Comparison of ENCODE assay signal across 1 cellular context in genomic region chr7:143287935-143288826, GRCh38.
TF ChIP-seq lines count a peak whose summit lies in the region.

Gene CASP2 (plus strand): TSS chr7:143288351. CDS start chr7:143288456, 105 bp downstream.

TF ChIP-seq in HepG2, 621 proteins besides CTCF, POLR2A, EP300 and RAD21 (continued from another document and continues in another):
- TF ChIP-seq IRX3 (CRISPR knock-in tag; IDR thresholded peaks at IDR 0.05; ENCODE audit: borderline replicate concordance, low read depth) (0 out of 2 replicates have a peak, but pooled peaks have one; percentile 11), TEAD3 (CRISPR knock-in tag; optimal IDR thresholded peaks at IDR 0.05; ENCODE audit: borderline replicate concordance) (no peak), BCL6 (CRISPR knock-in tag; IDR thresholded peaks at IDR 0.05) (0 out of 2 replicates have a peak, but pooled peaks have one; percentile 12), NCOR1 (IDR thresholded peaks at IDR 0.05; ENCODE audit: borderline replicate concordance, low read length) (peak; percentile 19; the same call in 1 of the 2 replicates), FOXA3 (CRISPR knock-in tag; IDR thresholded peaks at IDR 0.05) (peak; percentile 22; the same call in 1 of the 2 replicates), ZIK1 (CRISPR knock-in tag; IDR thresholded peaks at IDR 0.05; ENCODE audit: borderline replicate concordance, low read depth) (0 out of 2 replicates have a peak, but pooled peaks have one; percentile 51), ZFP36L1 (CRISPR knock-in tag; IDR thresholded peaks at IDR 0.05) (no peak), ZNF816 (CRISPR knock-in tag; IDR thresholded peaks at IDR 0.05; ENCODE audit: borderline replicate concordance) (no peak), DZIP1 (CRISPR knock-in tag; IDR thresholded peaks at IDR 0.05) (no peak), LCORL (IDR thresholded peaks at IDR 0.05) (no peak), LCORL (CRISPR knock-in tag; IDR thresholded peaks at IDR 0.05) (no peak), POLR2G (IDR thresholded peaks at IDR 0.05; ENCODE audit: low read depth, low read length) (peak; percentile 85), KDM3A (CRISPR knock-in tag; IDR thresholded peaks at IDR 0.05; ENCODE audit: low read depth) (no peak), ZNF180 (CRISPR knock-in tag; IDR thresholded peaks at IDR 0.05; ENCODE audit: borderline replicate concordance, low read depth) (no peak), THAP9 (CRISPR knock-in tag; IDR thresholded peaks at IDR 0.05; ENCODE audit: borderline replicate concordance) (peak; percentile 54; the same call in 1 of the 2 replicates), DNMT1 (CRISPR knock-in tag; IDR thresholded peaks at IDR 0.05) (0 out of 2 replicates have a peak, but pooled peaks have one; percentile 13), ZNF570 (CRISPR knock-in tag; IDR thresholded peaks at IDR 0.05; ENCODE audit: borderline replicate concordance) (no peak), ZNF597 (CRISPR knock-in tag; IDR thresholded peaks at IDR 0.05) (no peak), ZNF546 (CRISPR knock-in tag; conservative IDR thresholded peaks at IDR 0.05) (no peak; the same call in 1 of the 2 replicates), MED1 (CRISPR knock-in tag; IDR thresholded peaks at IDR 0.05) (peak; percentile 12; the same call in 1 of the 2 replicates), ZNF160 (CRISPR knock-in tag; IDR thresholded peaks at IDR 0.05) (no peak), CENPT (CRISPR knock-in tag; IDR thresholded peaks at IDR 0.05; ENCODE audit: low read depth) (no peak), ONECUT2 (CRISPR knock-in tag; IDR thresholded peaks at IDR 0.05) (no peak), MYPOP (CRISPR knock-in tag; IDR thresholded peaks at IDR 0.05) (peak; percentile 40; the same call in 1 of the 2 replicates), SSRP1 (CRISPR knock-in tag; IDR thresholded peaks at IDR 0.05) (no peak), ZNF34 (CRISPR knock-in tag; IDR thresholded peaks at IDR 0.05; ENCODE audit: borderline replicate concordance) (no peak), FOXK2 (IDR thresholded peaks at IDR 0.05) (no peak), FOXK1 (CRISPR knock-in tag; IDR thresholded peaks at IDR 0.05; ENCODE audit: borderline replicate concordance, low read depth) (no peak; the same call in 1 of the 2 replicates), ZNF780A (CRISPR knock-in tag; IDR thresholded peaks at IDR 0.05) (peak; percentile 67; the same call in 1 of the 2 replicates), ZNF317 (CRISPR knock-in tag; IDR thresholded peaks at IDR 0.05) (peak; percentile 80), ZNF746 (CRISPR knock-in tag; IDR thresholded peaks at IDR 0.05) (peak; percentile 86), WIZ (CRISPR knock-in tag; IDR thresholded peaks at IDR 0.05) (no peak), CHD4 (IDR thresholded peaks at IDR 0.05; ENCODE audit: borderline replicate concordance, low read length) (no peak), ZNF510 (CRISPR knock-in tag; IDR thresholded peaks at IDR 0.05; ENCODE audit: low read depth) (no peak; the same call in 1 of the 2 replicates), ARHGAP35 (CRISPR knock-in tag; IDR thresholded peaks at IDR 0.05; ENCODE audit: borderline replicate concordance) (no peak), KDM5B (CRISPR knock-in tag; IDR thresholded peaks at IDR 0.05; ENCODE audit: borderline replicate concordance) (peak; percentile 88), NFE2L1 (CRISPR knock-in tag; IDR thresholded peaks at IDR 0.05; ENCODE audit: borderline replicate concordance) (0 out of 2 replicates have a peak, but pooled peaks have one; percentile 52), ZBTB42 (CRISPR knock-in tag; IDR thresholded peaks at IDR 0.05) (no peak), ZNF776 (CRISPR knock-in tag; IDR thresholded peaks at IDR 0.05) (peak; percentile 87; the same call in 1 of the 2 replicates)
- TF ChIP-seq, protein P1, sequence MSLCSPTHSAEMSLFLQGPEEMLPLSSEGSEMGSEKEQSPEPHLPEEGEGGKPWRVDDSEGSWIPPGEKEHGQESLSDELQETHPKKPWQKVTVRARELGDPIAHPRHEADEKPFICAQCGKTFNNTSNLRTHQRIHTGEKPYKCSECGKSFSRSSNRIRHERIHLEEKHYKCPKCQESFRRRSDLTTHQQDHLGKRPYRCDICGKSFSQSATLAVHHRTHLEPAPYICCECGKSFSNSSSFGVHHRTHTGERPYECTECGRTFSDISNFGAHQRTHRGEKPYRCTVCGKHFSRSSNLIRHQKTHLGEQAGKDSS (CRISPR knock-in tag; IDR thresholded peaks at IDR 0.05; ENCODE audit: borderline replicate concordance, low read depth), result no peak
- TF ChIP-seq, protein P2, sequence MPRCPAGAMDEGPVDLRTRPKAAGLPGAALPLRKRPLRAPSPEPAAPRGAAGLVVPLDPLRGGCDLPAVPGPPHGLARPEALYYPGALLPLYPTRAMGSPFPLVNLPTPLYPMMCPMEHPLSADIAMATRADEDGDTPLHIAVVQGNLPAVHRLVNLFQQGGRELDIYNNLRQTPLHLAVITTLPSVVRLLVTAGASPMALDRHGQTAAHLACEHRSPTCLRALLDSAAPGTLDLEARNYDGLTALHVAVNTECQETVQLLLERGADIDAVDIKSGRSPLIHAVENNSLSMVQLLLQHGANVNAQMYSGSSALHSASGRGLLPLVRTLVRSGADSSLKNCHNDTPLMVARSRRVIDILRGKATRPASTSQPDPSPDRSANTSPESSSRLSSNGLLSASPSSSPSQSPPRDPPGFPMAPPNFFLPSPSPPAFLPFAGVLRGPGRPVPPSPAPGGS (CRISPR knock-in tag; IDR thresholded peaks at IDR 0.05), result peak; percentile 36; the same call in 1 of the 2 replicates
- TF ChIP-seq, protein P3, sequence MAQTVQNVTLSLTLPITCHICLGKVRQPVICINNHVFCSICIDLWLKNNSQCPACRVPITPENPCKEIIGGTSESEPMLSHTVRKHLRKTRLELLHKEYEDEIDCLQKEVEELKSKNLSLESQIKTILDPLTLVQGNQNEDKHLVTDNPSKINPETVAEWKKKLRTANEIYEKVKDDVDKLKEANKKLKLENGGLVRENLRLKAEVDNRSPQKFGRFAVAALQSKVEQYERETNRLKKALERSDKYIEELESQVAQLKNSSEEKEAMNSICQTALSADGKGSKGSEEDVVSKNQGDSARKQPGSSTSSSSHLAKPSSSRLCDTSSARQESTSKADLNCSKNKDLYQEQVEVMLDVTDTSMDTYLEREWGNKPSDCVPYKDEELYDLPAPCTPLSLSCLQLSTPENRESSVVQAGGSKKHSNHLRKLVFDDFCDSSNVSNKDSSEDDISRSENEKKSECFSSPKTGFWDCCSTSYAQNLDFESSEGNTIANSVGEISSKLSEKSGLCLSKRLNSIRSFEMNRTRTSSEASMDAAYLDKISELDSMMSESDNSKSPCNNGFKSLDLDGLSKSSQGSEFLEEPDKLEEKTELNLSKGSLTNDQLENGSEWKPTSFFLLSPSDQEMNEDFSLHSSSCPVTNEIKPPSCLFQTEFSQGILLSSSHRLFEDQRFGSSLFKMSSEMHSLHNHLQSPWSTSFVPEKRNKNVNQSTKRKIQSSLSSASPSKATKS (CRISPR knock-in tag; IDR thresholded peaks at IDR 0.05), result 0 out of 2 replicates have a peak, but pooled peaks have one; percentile 23
- TF ChIP-seq, protein P4, sequence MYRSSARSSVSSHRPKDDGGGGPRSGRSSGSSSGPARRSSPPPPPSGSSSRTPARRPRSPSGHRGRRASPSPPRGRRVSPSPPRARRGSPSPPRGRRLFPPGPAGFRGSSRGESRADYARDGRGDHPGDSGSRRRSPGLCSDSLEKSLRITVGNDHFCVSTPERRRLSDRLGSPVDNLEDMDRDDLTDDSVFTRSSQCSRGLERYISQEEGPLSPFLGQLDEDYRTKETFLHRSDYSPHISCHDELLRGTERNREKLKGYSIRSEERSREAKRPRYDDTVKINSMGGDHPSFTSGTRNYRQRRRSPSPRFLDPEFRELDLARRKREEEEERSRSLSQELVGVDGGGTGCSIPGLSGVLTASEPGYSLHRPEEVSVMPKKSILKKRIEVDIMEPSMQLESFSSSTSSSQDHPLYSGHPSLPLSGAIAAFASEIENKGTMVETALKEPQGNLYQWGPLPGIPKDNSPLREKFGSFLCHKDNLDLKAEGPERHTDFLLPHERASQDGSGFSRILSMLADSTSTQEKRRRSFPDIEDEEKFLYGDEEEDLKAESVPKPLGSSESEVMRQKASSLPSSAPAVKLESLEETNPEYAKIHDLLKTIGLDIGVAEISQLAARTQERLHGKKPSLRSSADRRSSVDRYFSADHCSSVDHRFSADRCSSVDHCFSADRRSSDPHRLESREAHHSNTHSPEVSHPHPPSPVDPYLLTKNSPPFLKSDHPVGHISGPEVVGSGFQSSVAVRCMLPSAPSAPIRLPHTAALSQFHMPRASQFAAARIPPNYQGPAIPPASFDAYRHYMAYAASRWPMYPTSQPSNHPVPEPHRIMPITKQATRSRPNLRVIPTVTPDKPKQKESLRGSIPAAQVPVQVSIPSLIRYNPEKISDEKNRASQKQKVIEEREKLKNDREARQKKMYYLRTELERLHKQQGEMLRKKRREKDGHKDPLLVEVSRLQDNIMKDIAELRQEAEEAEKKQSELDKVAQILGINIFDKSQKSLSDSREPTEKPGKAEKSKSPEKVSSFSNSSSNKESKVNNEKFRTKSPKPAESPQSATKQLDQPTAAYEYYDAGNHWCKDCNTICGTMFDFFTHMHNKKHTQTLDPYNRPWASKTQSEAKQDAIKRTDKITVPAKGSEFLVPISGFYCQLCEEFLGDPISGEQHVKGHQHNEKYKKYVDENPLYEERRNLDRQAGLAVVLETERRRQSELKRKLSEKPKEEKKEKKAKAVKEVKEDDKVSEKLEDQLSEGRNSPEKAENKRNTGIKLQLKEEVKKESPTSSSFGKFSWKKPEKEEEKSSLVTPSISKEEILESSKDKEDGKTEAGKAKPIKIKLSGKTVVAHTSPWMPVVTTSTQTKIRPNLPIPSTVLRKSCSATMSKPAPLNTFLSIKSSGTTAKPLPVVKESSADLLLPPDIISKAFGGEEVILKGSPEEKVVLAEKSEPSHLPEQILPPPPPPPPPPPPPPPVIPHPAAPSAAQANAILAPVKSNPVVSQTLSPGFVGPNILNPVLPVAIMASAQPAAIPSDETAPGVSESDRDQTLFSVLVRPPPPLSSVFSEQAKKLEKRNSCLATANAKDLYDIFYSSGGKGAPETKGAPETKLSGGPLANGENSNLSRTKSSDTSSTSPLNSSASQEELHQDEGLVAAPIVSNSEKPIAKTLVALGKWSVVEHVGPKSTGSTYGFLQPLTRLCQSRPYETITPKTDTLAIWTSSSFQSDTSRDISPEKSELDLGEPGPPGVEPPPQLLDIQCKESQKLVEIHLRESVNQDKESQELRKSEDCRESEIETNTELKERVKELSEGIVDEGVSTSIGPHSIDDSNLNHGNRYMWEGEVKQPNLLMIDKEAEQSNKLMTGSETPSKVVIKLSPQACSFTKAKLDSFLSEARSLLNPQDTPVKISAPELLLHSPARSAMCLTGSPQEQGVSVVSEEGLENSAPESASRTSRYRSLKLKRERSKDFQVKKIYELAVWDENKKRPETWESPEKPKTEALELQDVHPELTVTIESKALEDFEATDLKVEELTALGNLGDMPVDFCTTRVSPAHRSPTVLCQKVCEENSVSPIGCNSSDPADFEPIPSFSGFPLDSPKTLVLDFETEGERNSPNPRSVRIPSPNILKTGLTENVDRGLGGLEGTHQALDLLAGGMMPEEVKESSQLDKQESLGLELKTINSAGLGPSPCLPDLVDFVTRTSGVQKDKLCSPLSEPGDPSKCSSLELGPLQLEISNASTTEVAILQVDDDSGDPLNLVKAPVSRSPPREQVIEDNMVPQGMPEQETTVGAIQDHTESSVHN (CRISPR knock-in tag; IDR thresholded peaks at IDR 0.05), result no peak
